Comparison of ENCODE assay signal across 1 cellular context in the genomic region with DNA sequence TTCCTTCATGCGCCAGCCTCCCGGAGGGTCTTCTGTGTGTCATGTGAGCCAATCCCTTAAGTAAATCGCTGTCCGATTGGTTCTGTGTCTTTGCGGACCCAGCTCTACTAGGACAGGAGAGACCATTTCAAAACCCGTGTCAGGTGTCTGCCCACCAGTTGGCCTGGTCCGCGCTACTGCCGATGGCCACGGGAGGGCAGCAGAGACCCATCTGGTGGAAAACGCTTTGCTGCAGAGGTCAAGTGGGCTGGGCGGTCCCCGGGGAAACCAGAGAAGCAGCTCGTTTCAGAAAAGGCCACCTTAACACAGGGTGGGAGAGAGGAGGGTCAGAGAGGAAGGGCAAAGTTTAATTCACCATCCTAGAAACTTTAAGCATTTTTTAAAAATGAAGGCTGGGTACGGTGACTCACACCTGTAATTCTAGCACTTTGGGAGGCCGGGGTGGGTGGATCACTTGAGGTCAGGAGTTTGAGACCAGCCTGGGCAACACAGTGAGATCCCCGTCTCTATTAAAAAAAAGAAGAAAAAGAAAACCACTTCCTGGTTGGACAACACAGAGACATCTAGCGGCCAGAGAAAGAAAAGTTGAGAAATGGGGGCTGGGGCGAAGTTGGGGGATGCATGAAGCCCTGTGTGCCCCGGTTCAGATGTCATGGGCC.
TF ChIP-seq lines count a peak whose summit lies in the region.

No MANE protein-coding gene starts in this region.

TF ChIP-seq in K562, 482 proteins besides CTCF, POLR2A, EP300 and RAD21 (continued from another document and continues in another):
- TF ChIP-seq, protein P1, sequence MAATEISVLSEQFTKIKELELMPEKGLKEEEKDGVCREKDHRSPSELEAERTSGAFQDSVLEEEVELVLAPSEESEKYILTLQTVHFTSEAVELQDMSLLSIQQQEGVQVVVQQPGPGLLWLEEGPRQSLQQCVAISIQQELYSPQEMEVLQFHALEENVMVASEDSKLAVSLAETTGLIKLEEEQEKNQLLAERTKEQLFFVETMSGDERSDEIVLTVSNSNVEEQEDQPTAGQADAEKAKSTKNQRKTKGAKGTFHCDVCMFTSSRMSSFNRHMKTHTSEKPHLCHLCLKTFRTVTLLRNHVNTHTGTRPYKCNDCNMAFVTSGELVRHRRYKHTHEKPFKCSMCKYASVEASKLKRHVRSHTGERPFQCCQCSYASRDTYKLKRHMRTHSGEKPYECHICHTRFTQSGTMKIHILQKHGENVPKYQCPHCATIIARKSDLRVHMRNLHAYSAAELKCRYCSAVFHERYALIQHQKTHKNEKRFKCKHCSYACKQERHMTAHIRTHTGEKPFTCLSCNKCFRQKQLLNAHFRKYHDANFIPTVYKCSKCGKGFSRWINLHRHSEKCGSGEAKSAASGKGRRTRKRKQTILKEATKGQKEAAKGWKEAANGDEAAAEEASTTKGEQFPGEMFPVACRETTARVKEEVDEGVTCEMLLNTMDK (IDR thresholded peaks at IDR 0.05; ENCODE audit: borderline replicate concordance, insufficient read depth, low read depth, low read length, poor library complexity, severe bottlenecking), result peak; percentile 77
- TF ChIP-seq ZNF121 (CRISPR knock-in tag; conservative IDR thresholded peaks at IDR 0.05) (peak; percentile 100), HMG20B (CRISPR knock-in tag; IDR thresholded peaks at IDR 0.05) (no peak), JUN (IDR thresholded peaks at IDR 0.05; ENCODE audit: borderline replicate concordance, low read depth, low read length) (peak; percentile 35; the same call in 1 of the 2 replicates), JUN (CRISPR knock-in tag; IDR thresholded peaks at IDR 0.05; ENCODE audit: borderline replicate concordance) (no peak), HMG20A (CRISPR knock-in tag; conservative IDR thresholded peaks at IDR 0.05) (no peak), HLTF (IDR thresholded peaks at IDR 0.05) (peak; percentile 92), KLF1 (tag; IDR thresholded peaks at IDR 0.05) (0 out of 2 replicates have a peak, but pooled peaks have one; percentile 32), HCFC1 (IDR thresholded peaks at IDR 0.05; ENCODE audit: low read depth, low read length) (0 out of 2 replicates have a peak, but pooled peaks have one; percentile 24), DNMT1 (IDR thresholded peaks at IDR 0.05) (no peak), NFRKB (IDR thresholded peaks at IDR 0.05; ENCODE audit: low read depth) (0 out of 2 replicates have a peak, but pooled peaks have one; percentile 33), SMC3 (conservative IDR thresholded peaks at IDR 0.05; ENCODE audit: insufficient read depth, low read depth, low read length) (peak; percentile 94), MYNN (IDR thresholded peaks at IDR 0.05) (peak; percentile 11; the same call in 1 of the 2 replicates), MYNN (CRISPR knock-in tag; IDR thresholded peaks at IDR 0.05) (no peak), CC2D1A (IDR thresholded peaks at IDR 0.05) (peak; percentile 90), ASH1L (IDR thresholded peaks at IDR 0.05; ENCODE audit: borderline replicate concordance, low read depth, partially characterized antibody) (peak; percentile 65), SOX6 (IDR thresholded peaks at IDR 0.05) (peak; percentile 47; the same call in 1 of the 2 replicates), KHSRP (IDR thresholded peaks at IDR 0.05) (no peak), HDAC8 (tag; IDR thresholded peaks at IDR 0.05) (no peak), ZBTB7A (IDR thresholded peaks at IDR 0.05; ENCODE audit: borderline replicate concordance, control insufficient read depth, low read depth, low read length) (peak; percentile 86; the same call in 1 of the 2 replicates), NR2C2 (CRISPR knock-in tag; IDR thresholded peaks at IDR 0.05) (0 out of 2 replicates have a peak, but pooled peaks have one; percentile 47), NR2C2 (tag; IDR thresholded peaks at IDR 0.05) (peak; percentile 86), ARNT (IDR thresholded peaks at IDR 0.05) (peak; percentile 88 to 91; a peak in 2 of 4 replicates), DDX20 (tag; IDR thresholded peaks at IDR 0.05; ENCODE audit: low read depth) (no peak), NR4A1 (CRISPR knock-in tag; IDR thresholded peaks at IDR 0.05) (no peak), NR4A1 (tag; IDR thresholded peaks at IDR 0.05) (no peak), ZSCAN29 (IDR thresholded peaks at IDR 0.05) (no peak)
- TF ChIP-seq, protein P2, sequence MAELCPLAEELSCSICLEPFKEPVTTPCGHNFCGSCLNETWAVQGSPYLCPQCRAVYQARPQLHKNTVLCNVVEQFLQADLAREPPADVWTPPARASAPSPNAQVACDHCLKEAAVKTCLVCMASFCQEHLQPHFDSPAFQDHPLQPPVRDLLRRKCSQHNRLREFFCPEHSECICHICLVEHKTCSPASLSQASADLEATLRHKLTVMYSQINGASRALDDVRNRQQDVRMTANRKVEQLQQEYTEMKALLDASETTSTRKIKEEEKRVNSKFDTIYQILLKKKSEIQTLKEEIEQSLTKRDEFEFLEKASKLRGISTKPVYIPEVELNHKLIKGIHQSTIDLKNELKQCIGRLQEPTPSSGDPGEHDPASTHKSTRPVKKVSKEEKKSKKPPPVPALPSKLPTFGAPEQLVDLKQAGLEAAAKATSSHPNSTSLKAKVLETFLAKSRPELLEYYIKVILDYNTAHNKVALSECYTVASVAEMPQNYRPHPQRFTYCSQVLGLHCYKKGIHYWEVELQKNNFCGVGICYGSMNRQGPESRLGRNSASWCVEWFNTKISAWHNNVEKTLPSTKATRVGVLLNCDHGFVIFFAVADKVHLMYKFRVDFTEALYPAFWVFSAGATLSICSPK (IDR thresholded peaks at IDR 0.05; ENCODE audit: borderline replicate concordance), result 0 out of 2 replicates have a peak, but pooled peaks have one; percentile 42
- TF ChIP-seq, protein P3, sequence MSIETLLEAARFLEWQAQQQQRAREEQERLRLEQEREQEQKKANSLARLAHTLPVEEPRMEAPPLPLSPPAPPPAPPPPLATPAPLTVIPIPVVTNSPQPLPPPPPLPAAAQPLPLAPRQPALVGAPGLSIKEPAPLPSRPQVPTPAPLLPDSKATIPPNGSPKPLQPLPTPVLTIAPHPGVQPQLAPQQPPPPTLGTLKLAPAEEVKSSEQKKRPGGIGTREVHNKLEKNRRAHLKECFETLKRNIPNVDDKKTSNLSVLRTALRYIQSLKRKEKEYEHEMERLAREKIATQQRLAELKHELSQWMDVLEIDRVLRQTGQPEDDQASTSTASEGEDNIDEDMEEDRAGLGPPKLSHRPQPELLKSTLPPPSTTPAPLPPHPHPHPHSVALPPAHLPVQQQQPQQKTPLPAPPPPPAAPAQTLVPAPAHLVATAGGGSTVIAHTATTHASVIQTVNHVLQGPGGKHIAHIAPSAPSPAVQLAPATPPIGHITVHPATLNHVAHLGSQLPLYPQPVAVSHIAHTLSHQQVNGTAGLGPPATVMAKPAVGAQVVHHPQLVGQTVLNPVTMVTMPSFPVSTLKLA (conservative IDR thresholded peaks at IDR 0.05), result peak in 1 of 2 experiments; percentile 64; a peak in 1 of 4 replicates
- TF ChIP-seq, protein P4, sequence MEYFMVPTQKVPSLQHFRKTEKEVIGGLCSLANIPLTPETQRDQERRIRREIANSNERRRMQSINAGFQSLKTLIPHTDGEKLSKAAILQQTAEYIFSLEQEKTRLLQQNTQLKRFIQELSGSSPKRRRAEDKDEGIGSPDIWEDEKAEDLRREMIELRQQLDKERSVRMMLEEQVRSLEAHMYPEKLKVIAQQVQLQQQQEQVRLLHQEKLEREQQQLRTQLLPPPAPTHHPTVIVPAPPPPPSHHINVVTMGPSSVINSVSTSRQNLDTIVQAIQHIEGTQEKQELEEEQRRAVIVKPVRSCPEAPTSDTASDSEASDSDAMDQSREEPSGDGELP (CRISPR knock-in tag; IDR thresholded peaks at IDR 0.05; ENCODE audit: borderline replicate concordance), result peak; percentile 88
- TF ChIP-seq, protein P5, sequence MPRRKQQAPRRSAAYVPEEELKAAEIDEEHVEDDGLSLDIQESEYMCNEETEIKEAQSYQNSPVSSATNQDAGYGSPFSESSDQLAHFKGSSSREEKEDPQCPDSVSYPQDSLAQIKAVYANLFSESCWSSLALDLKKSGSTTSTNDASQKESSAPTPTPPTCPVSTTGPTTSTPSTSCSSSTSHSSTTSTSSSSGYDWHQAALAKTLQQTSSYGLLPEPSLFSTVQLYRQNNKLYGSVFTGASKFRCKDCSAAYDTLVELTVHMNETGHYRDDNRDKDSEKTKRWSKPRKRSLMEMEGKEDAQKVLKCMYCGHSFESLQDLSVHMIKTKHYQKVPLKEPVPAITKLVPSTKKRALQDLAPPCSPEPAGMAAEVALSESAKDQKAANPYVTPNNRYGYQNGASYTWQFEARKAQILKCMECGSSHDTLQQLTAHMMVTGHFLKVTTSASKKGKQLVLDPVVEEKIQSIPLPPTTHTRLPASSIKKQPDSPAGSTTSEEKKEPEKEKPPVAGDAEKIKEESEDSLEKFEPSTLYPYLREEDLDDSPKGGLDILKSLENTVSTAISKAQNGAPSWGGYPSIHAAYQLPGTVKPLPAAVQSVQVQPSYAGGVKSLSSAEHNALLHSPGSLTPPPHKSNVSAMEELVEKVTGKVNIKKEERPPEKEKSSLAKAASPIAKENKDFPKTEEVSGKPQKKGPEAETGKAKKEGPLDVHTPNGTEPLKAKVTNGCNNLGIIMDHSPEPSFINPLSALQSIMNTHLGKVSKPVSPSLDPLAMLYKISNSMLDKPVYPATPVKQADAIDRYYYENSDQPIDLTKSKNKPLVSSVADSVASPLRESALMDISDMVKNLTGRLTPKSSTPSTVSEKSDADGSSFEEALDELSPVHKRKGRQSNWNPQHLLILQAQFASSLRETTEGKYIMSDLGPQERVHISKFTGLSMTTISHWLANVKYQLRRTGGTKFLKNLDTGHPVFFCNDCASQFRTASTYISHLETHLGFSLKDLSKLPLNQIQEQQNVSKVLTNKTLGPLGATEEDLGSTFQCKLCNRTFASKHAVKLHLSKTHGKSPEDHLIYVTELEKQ (CRISPR knock-in tag; IDR thresholded peaks at IDR 0.05), result no peak
- TF ChIP-seq, protein P6, sequence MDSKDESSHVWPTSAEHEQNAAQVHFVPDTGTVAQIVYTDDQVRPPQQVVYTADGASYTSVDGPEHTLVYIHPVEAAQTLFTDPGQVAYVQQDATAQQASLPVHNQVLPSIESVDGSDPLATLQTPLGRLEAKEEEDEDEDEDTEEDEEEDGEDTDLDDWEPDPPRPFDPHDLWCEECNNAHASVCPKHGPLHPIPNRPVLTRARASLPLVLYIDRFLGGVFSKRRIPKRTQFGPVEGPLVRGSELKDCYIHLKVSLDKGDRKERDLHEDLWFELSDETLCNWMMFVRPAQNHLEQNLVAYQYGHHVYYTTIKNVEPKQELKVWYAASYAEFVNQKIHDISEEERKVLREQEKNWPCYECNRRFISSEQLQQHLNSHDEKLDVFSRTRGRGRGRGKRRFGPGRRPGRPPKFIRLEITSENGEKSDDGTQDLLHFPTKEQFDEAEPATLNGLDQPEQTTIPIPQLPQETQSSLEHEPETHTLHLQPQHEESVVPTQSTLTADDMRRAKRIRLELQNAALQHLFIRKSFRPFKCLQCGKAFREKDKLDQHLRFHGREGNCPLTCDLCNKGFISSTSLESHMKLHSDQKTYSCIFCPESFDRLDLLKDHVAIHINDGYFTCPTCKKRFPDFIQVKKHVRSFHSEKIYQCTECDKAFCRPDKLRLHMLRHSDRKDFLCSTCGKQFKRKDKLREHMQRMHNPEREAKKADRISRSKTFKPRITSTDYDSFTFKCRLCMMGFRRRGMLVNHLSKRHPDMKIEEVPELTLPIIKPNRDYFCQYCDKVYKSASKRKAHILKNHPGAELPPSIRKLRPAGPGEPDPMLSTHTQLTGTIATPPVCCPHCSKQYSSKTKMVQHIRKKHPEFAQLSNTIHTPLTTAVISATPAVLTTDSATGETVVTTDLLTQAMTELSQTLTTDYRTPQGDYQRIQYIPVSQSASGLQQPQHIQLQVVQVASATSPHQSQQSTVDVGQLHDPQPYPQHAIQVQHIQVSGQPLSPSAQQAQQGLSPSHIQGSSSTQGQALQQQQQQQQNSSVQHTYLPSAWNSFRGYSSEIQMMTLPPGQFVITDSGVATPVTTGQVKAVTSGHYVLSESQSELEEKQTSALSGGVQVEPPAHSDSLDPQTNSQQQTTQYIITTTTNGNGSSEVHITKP (IDR thresholded peaks at IDR 0.05; ENCODE audit: partially characterized antibody), result peak; percentile 95
- TF ChIP-seq, protein P7, sequence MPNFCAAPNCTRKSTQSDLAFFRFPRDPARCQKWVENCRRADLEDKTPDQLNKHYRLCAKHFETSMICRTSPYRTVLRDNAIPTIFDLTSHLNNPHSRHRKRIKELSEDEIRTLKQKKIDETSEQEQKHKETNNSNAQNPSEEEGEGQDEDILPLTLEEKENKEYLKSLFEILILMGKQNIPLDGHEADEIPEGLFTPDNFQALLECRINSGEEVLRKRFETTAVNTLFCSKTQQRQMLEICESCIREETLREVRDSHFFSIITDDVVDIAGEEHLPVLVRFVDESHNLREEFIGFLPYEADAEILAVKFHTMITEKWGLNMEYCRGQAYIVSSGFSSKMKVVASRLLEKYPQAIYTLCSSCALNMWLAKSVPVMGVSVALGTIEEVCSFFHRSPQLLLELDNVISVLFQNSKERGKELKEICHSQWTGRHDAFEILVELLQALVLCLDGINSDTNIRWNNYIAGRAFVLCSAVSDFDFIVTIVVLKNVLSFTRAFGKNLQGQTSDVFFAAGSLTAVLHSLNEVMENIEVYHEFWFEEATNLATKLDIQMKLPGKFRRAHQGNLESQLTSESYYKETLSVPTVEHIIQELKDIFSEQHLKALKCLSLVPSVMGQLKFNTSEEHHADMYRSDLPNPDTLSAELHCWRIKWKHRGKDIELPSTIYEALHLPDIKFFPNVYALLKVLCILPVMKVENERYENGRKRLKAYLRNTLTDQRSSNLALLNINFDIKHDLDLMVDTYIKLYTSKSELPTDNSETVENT (CRISPR knock-in tag; IDR thresholded peaks at IDR 0.05), result peak; percentile 57
- TF ChIP-seq, protein P8, sequence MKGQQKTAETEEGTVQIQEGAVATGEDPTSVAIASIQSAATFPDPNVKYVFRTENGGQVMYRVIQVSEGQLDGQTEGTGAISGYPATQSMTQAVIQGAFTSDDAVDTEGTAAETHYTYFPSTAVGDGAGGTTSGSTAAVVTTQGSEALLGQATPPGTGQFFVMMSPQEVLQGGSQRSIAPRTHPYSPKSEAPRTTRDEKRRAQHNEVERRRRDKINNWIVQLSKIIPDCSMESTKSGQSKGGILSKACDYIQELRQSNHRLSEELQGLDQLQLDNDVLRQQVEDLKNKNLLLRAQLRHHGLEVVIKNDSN (CRISPR knock-in tag; IDR thresholded peaks at IDR 0.05), result peak; percentile 68
- TF ChIP-seq, protein P9, sequence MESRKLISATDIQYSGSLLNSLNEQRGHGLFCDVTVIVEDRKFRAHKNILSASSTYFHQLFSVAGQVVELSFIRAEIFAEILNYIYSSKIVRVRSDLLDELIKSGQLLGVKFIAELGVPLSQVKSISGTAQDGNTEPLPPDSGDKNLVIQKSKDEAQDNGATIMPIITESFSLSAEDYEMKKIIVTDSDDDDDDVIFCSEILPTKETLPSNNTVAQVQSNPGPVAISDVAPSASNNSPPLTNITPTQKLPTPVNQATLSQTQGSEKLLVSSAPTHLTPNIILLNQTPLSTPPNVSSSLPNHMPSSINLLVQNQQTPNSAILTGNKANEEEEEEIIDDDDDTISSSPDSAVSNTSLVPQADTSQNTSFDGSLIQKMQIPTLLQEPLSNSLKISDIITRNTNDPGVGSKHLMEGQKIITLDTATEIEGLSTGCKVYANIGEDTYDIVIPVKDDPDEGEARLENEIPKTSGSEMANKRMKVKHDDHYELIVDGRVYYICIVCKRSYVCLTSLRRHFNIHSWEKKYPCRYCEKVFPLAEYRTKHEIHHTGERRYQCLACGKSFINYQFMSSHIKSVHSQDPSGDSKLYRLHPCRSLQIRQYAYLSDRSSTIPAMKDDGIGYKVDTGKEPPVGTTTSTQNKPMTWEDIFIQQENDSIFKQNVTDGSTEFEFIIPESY (CRISPR knock-in tag; IDR thresholded peaks at IDR 0.05), result peak; percentile 71
